Comparison of ENCODE assay signal across 18 cellular contexts in the genomic region with DNA sequence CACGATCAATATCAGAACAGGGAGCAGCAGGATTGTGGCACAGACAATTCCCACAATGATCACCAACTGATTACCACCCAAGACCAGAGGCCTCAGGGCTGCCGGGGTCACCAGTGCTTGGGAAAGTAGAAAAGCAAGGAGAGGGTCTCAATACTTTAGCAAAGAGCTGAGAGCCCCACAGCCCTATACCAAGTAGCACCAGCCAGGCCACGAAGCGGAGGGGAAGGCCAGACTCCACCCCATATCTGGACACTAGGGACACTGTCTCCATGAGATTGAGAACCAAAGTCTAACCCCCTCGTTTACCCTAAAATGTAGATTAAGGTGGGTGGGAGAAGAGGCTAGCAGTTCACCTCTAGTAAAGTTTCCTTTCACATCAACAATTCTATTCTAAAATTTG. TPM values are rescaled to one million over a fixed set of nuclear protein-coding genes. Genes with fewer than 3 reads are reported as not detected.
DNase-seq lines count a peak whose midpoint lies in the region; ATAC-seq and TF ChIP-seq lines count a peak whose summit lies in the region.
"Had no signal": no experiment of that assay in that cellular context is flagged by ENCODE, and none has a peak within 500 bp of the region (broad histone marks: within the 10 kb centered on the region; RNA-seq: fewer than 3 reads in every experiment).

No MANE protein-coding gene starts in this region.

- H3K4me3 ChIP-seq in CD4-positive, CD25-positive, alpha-beta regulatory T cell (ENCODE audit: low read depth, low read length) = no peak overlapping the region
- H3K4me3 ChIP-seq in suprapubic skin = no peak overlapping the region
- H3K4me3 ChIP-seq: BLaER1 had no signal

- TF ChIP-seq EP300 in suprapubic skin (IDR thresholded peaks at IDR 0.05) = no peak

- H3K36me3 ChIP-seq in CD4-positive, CD25-positive, alpha-beta regulatory T cell (ENCODE audit: control insufficient read depth, insufficient read depth, low read length) = peaks cover 60% of the 10 kb centered on the region
- no peaks in the 10 kb centered on the region for H3K36me3 ChIP-seq in suprapubic skin
- H3K36me3 ChIP-seq: BLaER1 had no signal

- H3K27ac ChIP-seq in CD4-positive, CD25-positive, alpha-beta regulatory T cell (ENCODE audit: insufficient read depth, low read length, poor library complexity, severe bottlenecking) = no peak overlapping the region
- H3K27ac ChIP-seq in suprapubic skin = no peak overlapping the region
- H3K27ac ChIP-seq: BLaER1 had no signal

- no peak for TF ChIP-seq POLR2A in suprapubic skin (IDR thresholded peaks at IDR 0.05)

- H3K4me3 Mint-ChIP-seq in activated CD8-positive, alpha-beta memory T cell treated with anti-CD3 and anti-CD28 coated beads, Interleukin-2, amount 10 ng/mL, durations not matched to agents 7 days and 5 days = no peak overlapping the region
- H3K4me3 Mint-ChIP-seq in CD4-positive, CD25-positive, alpha-beta regulatory T cell = no peak overlapping the region
- no peak overlapping the region for H3K4me3 Mint-ChIP-seq in activated CD8-positive, alpha-beta T cell treated with anti-CD3 and anti-CD28 coated beads, Interleukin-2, amount 10 ng/mL, durations not matched to agents 7 days and 5 days
- H3K4me3 Mint-ChIP-seq: CD8-positive, alpha-beta T cell; HFFc6 had no signal

- no peak for TF ChIP-seq CTCF in suprapubic skin (IDR thresholded peaks at IDR 0.05)

- POLR2A ChIA-PET in activated CD8-positive, alpha-beta T cell treated with anti-CD3 and anti-CD28 coated beads, Interleukin-2, amount 10 ng/mL, durations not matched to agents 7 days and 5 days (lab: Charles Lee) = interaction anchor here (1.3 kb wide), 1 partner anchor 24 kb away, joined by 5 read pairs; the partner anchor contains the start of gene JAML

- no peaks in the 10 kb centered on the region for H3K9me3 ChIP-seq in CD4-positive, CD25-positive, alpha-beta regulatory T cell (ENCODE audit: control insufficient read depth in 2 of 2, low read length in 2 of 2)
- no peaks in the 10 kb centered on the region for H3K9me3 ChIP-seq in suprapubic skin
- H3K9me3 ChIP-seq: BLaER1, Caco-2 had no signal

- H3K9me3 Mint-ChIP-seq in activated CD8-positive, alpha-beta memory T cell treated with anti-CD3 and anti-CD28 coated beads, Interleukin-2, amount 10 ng/mL, durations not matched to agents 7 days and 5 days (ENCODE audit: low read depth) = no peaks in the 10 kb centered on the region
- H3K9me3 Mint-ChIP-seq in CD4-positive, CD25-positive, alpha-beta regulatory T cell = no peaks in the 10 kb centered on the region
- no peaks in the 10 kb centered on the region for H3K9me3 Mint-ChIP-seq in activated CD8-positive, alpha-beta T cell treated with anti-CD3 and anti-CD28 coated beads, Interleukin-2, amount 10 ng/mL, durations not matched to agents 7 days and 5 days (ENCODE audit: insufficient read depth)
- H3K9me3 Mint-ChIP-seq: CD8-positive, alpha-beta T cell; HFFc6 had no signal

- H3K4me1 Mint-ChIP-seq in activated CD8-positive, alpha-beta memory T cell treated with anti-CD3 and anti-CD28 coated beads, Interleukin-2, amount 10 ng/mL, durations not matched to agents 7 days and 5 days = peaks cover 18% of the 10 kb centered on the region
- H3K4me1 Mint-ChIP-seq in CD4-positive, CD25-positive, alpha-beta regulatory T cell = peaks cover 4 to 16% (median 10%) of the 10 kb centered on the region in 4 donors
- H3K4me1 Mint-ChIP-seq in activated CD8-positive, alpha-beta T cell treated with anti-CD3 and anti-CD28 coated beads, Interleukin-2, amount 10 ng/mL, durations not matched to agents 7 days and 5 days (ENCODE audit: low read depth) = peaks cover 22% of the 10 kb centered on the region

- no peak for ATAC-seq in activated CD8-positive, alpha-beta memory T cell treated with anti-CD3 and anti-CD28 coated beads, Interleukin-2, amount 10 ng/mL, durations not matched to agents 7 days and 5 days
- ATAC-seq in CD4-positive, CD25-positive, alpha-beta regulatory T cell (ENCODE audit: low read depth in 2 of 2) = no peak
- peak; percentile 2 for ATAC-seq in activated CD8-positive, alpha-beta T cell treated with anti-CD3 and anti-CD28 coated beads, Interleukin-2, amount 10 ng/mL, durations not matched to agents 7 days and 5 days

- DNase-seq in activated CD8-positive, alpha-beta memory T cell treated with anti-CD3 and anti-CD28 coated beads for 24 hours = peak; percentile 75
- DNase-seq in activated CD8-positive, alpha-beta memory T cell treated with anti-CD3 and anti-CD28 coated beads, Interleukin-2, amount 10 ng/mL, durations not matched to agents 7 days and 5 days = no peak
- DNase-seq in CD4-positive, CD25-positive, alpha-beta regulatory T cell = no peak
- DNase-seq in activated CD8-positive, alpha-beta T cell treated with anti-CD3 and anti-CD28 coated beads, Interleukin-2, amount 10 ng/mL, durations not matched to agents 7 days and 5 days = no peak
- DNase-seq in stimulated activated CD8-positive, alpha-beta memory T cell treated with anti-CD3 and anti-CD28 coated beads, Interleukin-4, amount 100 ng/mL, for 48 hours = peak; percentile 62
- no peak for DNase-seq in SHP77 (lab: John Stamatoyannopoulos, UW)
- DNase-seq in suprapubic skin (ENCODE audit: low spot score in 2 of 2) = no peak
- DNase-seq in cardiac septum (ENCODE audit: low spot score) = no peak
- DNase-seq: 8988T, AML-193, Caco-2, DND-41, GDM1, HCEC 1CT, HFFc6 had no signal

- H3K27ac Mint-ChIP-seq in activated CD8-positive, alpha-beta memory T cell treated with anti-CD3 and anti-CD28 coated beads, Interleukin-2, amount 10 ng/mL, durations not matched to agents 7 days and 5 days = no peak overlapping the region
- H3K27ac Mint-ChIP-seq in CD4-positive, CD25-positive, alpha-beta regulatory T cell = peak overlapping the region in 2 of 3 donors; percentile 47 to 64
- H3K27ac Mint-ChIP-seq in activated CD8-positive, alpha-beta T cell treated with anti-CD3 and anti-CD28 coated beads, Interleukin-2, amount 10 ng/mL, durations not matched to agents 7 days and 5 days = no peak overlapping the region
- H3K27ac Mint-ChIP-seq: CD8-positive, alpha-beta T cell; HFFc6 had no signal

- intact Hi-C loops in cardiac septum (cut with DNase I) = loop anchor here (10.0 kb wide), 1 partner anchor 284 kb away; no protein-coding TSS in a partner anchor

- CTCF ChIA-PET in activated CD8-positive, alpha-beta memory T cell treated with anti-CD3 and anti-CD28 coated beads, Interleukin-2, amount 10 ng/mL, durations not matched to agents 7 days and 5 days (lab: Charles Lee) = interaction anchor here (2.6 to 3.3 kb wide), 5 partner anchors 19 to 95 kb away, joined by 22 to 53 read pairs (median 33); partner anchors contain the start of gene JAML
- CTCF ChIA-PET in activated CD8-positive, alpha-beta T cell treated with anti-CD3 and anti-CD28 coated beads, Interleukin-2, amount 10 ng/mL, durations not matched to agents 7 days and 5 days (lab: Charles Lee) = interaction anchor here (0.7 to 2.9 kb wide), 3 partner anchors 42 to 95 kb away, joined by 4 to 74 read pairs (median 35); no protein-coding TSS in a partner anchor

- peaks cover 33% of the 10 kb centered on the region for H3K36me3 Mint-ChIP-seq in activated CD8-positive, alpha-beta memory T cell treated with anti-CD3 and anti-CD28 coated beads, Interleukin-2, amount 10 ng/mL, durations not matched to agents 7 days and 5 days
- H3K36me3 Mint-ChIP-seq in CD4-positive, CD25-positive, alpha-beta regulatory T cell = peaks cover 15% of the 10 kb centered on the region
- H3K36me3 Mint-ChIP-seq in activated CD8-positive, alpha-beta T cell treated with anti-CD3 and anti-CD28 coated beads, Interleukin-2, amount 10 ng/mL, durations not matched to agents 7 days and 5 days (ENCODE audit: low read depth) = peaks cover 43% of the 10 kb centered on the region

- WGBS in suprapubic skin = 85% methylated on average over 5 of the region's 5 CpGs

- H3K4me1 ChIP-seq in CD4-positive, CD25-positive, alpha-beta regulatory T cell (ENCODE audit: control insufficient read depth, insufficient read depth, low read length, poor library complexity, severe bottlenecking) = peaks cover 32% of the 10 kb centered on the region
- peaks cover 21% of the 10 kb centered on the region for H3K4me1 ChIP-seq in suprapubic skin
- H3K4me1 ChIP-seq: BLaER1 had no signal

- no peaks in the 10 kb centered on the region for H3K27me3 ChIP-seq in CD4-positive, CD25-positive, alpha-beta regulatory T cell (ENCODE audit: control insufficient read depth, insufficient read depth, low read length)
- no peaks in the 10 kb centered on the region for H3K27me3 ChIP-seq in suprapubic skin
- H3K27me3 ChIP-seq: BLaER1 had no signal

- H3K27me3 Mint-ChIP-seq in activated CD8-positive, alpha-beta memory T cell treated with anti-CD3 and anti-CD28 coated beads, Interleukin-2, amount 10 ng/mL, durations not matched to agents 7 days and 5 days = no peaks in the 10 kb centered on the region
- H3K27me3 Mint-ChIP-seq in CD4-positive, CD25-positive, alpha-beta regulatory T cell = no peaks in the 10 kb centered on the region
- no peaks in the 10 kb centered on the region for H3K27me3 Mint-ChIP-seq in activated CD8-positive, alpha-beta T cell treated with anti-CD3 and anti-CD28 coated beads, Interleukin-2, amount 10 ng/mL, durations not matched to agents 7 days and 5 days (ENCODE audit: low read depth)

RNA-seq across cellular contexts. Expression of gene SCN2B, which starts 24.1 kb away (rescaled TPM):
- not detected for total RNA-seq in activated CD8-positive, alpha-beta memory T cell treated with anti-CD3 and anti-CD28 coated beads, Interleukin-2, amount 10 ng/mL, durations not matched to agents 7 days and 5 days
- not detected for total RNA-seq in CD4-positive, CD25-positive, alpha-beta regulatory T cell
- not detected for polyA plus RNA-seq in CD4-positive, CD25-positive, alpha-beta regulatory T cell
- total RNA-seq in activated CD8-positive, alpha-beta T cell treated with anti-CD3 and anti-CD28 coated beads, Interleukin-2, amount 10 ng/mL, durations not matched to agents 7 days and 5 days = not detected
- total RNA-seq in suprapubic skin = under 1 TPM in 2 of 4 donors, not detected in 2; 0.08 to 0.21 TPM
- 20.0 TPM for total RNA-seq in cardiac septum
- total RNA-seq: Caco-2; CD8-positive, alpha-beta T cell; HFFc6; HT1080 had no signal

RNA-seq across cellular contexts. Expression of gene JAML, which starts 24.3 kb away (rescaled TPM):
- total RNA-seq in activated CD8-positive, alpha-beta memory T cell treated with anti-CD3 and anti-CD28 coated beads, Interleukin-2, amount 10 ng/mL, durations not matched to agents 7 days and 5 days = 100 to 1,000 TPM; 139 to 142 TPM
- total RNA-seq in CD4-positive, CD25-positive, alpha-beta regulatory T cell = 71.5 TPM
- polyA plus RNA-seq in CD4-positive, CD25-positive, alpha-beta regulatory T cell = 100 to 1,000 TPM; 169 to 200 (median 174) TPM
- 100 to 1,000 TPM; 140 to 144 TPM for total RNA-seq in activated CD8-positive, alpha-beta T cell treated with anti-CD3 and anti-CD28 coated beads, Interleukin-2, amount 10 ng/mL, durations not matched to agents 7 days and 5 days
- total RNA-seq in suprapubic skin (1 to 10 TPM in 3 of 4 donors, not detected in 1; 1.1 to 4.9 (median 2.1) TPM), cardiac septum (5.4 TPM)
- total RNA-seq: HFFc6, HT1080 had no signal

RNA-seq across cellular contexts. Expression of gene SCN4B, which starts 47.9 kb away (rescaled TPM):
- total RNA-seq in activated CD8-positive, alpha-beta memory T cell treated with anti-CD3 and anti-CD28 coated beads, Interleukin-2, amount 10 ng/mL, durations not matched to agents 7 days and 5 days = under 1 TPM in 1 of 2 experiments, not detected in 1; 0.54 TPM
- not detected for total RNA-seq in CD4-positive, CD25-positive, alpha-beta regulatory T cell
- polyA plus RNA-seq in CD4-positive, CD25-positive, alpha-beta regulatory T cell = not detected
- total RNA-seq in activated CD8-positive, alpha-beta T cell treated with anti-CD3 and anti-CD28 coated beads, Interleukin-2, amount 10 ng/mL, durations not matched to agents 7 days and 5 days = under 1 TPM; 0.05 TPM
- 1 to 10 TPM; 1.5 to 1.8 (median 1.5) TPM for total RNA-seq in suprapubic skin
- total RNA-seq in cardiac septum = 17.0 TPM
- total RNA-seq: CD8-positive, alpha-beta T cell; HT1080 had no signal

RNA-seq across cellular contexts. Expression of gene MPZL3, which starts 51.7 kb away (rescaled TPM):
- total RNA-seq in activated CD8-positive, alpha-beta memory T cell treated with anti-CD3 and anti-CD28 coated beads, Interleukin-2, amount 10 ng/mL, durations not matched to agents 7 days and 5 days = 10 to 100 TPM; 20.4 to 28.4 TPM
- 16.1 TPM for total RNA-seq in CD4-positive, CD25-positive, alpha-beta regulatory T cell
- polyA plus RNA-seq in CD4-positive, CD25-positive, alpha-beta regulatory T cell = 10 to 100 TPM in 1 of 4 donors, 1 to 10 TPM in 3; 4.5 to 12.2 (median 6.3) TPM
- 10 to 100 TPM; 19.6 to 20.0 TPM for total RNA-seq in activated CD8-positive, alpha-beta T cell treated with anti-CD3 and anti-CD28 coated beads, Interleukin-2, amount 10 ng/mL, durations not matched to agents 7 days and 5 days
- 10 to 100 TPM; 23.9 to 87.2 (median 56.1) TPM for total RNA-seq in suprapubic skin
- 3.8 TPM for total RNA-seq in cardiac septum

Comparison
In these comparisons a context has a peak if more than half of its experiments do, and no peak if none do; other contexts are left out.
1. DNase-seq: peak in activated CD8-positive, alpha-beta memory T cell treated with anti-CD3 and anti-CD28 coated beads for 24 hours (single experiment) and stimulated activated CD8-positive, alpha-beta memory T cell treated with anti-CD3 and anti-CD28 coated beads, Interleukin-4, amount 100 ng/mL, for 48 hours (single experiment); none in activated CD8-positive, alpha-beta memory T cell treated with anti-CD3 and anti-CD28 coated beads, Interleukin-2, amount 10 ng/mL, durations not matched to agents 7 days and 5 days (single experiment), CD4-positive, CD25-positive, alpha-beta regulatory T cell (0 of 3), activated CD8-positive, alpha-beta T cell treated with anti-CD3 and anti-CD28 coated beads, Interleukin-2, amount 10 ng/mL, durations not matched to agents 7 days and 5 days (single experiment), SHP77 (0 of 2), suprapubic skin (0 of 2) and cardiac septum (single experiment).
2. H3K27ac Mint-ChIP-seq: peak in CD4-positive, CD25-positive, alpha-beta regulatory T cell (2 of 3); none in activated CD8-positive, alpha-beta memory T cell treated with anti-CD3 and anti-CD28 coated beads, Interleukin-2, amount 10 ng/mL, durations not matched to agents 7 days and 5 days (single experiment) and activated CD8-positive, alpha-beta T cell treated with anti-CD3 and anti-CD28 coated beads, Interleukin-2, amount 10 ng/mL, durations not matched to agents 7 days and 5 days (single experiment).
3. RNA of gene SCN2B, which starts 24.1 kb away (total RNA-seq): 20.0 TPM in cardiac septum (single experiment); 0.08 to 0.21 TPM in suprapubic skin, not detected in activated CD8-positive, alpha-beta T cell treated with anti-CD3 and anti-CD28 coated beads, Interleukin-2, amount 10 ng/mL, durations not matched to agents 7 days and 5 days, not detected in activated CD8-positive, alpha-beta memory T cell treated with anti-CD3 and anti-CD28 coated beads, Interleukin-2, amount 10 ng/mL, durations not matched to agents 7 days and 5 days and not detected in CD4-positive, CD25-positive, alpha-beta regulatory T cell (single experiment); every median in the first group is over 10 times any median in the second.
4. RNA of gene JAML, which starts 24.3 kb away (total RNA-seq): 140 to 144 TPM in activated CD8-positive, alpha-beta T cell treated with anti-CD3 and anti-CD28 coated beads, Interleukin-2, amount 10 ng/mL, durations not matched to agents 7 days and 5 days, 139 to 142 TPM in activated CD8-positive, alpha-beta memory T cell treated with anti-CD3 and anti-CD28 coated beads, Interleukin-2, amount 10 ng/mL, durations not matched to agents 7 days and 5 days and 71.5 TPM in CD4-positive, CD25-positive, alpha-beta regulatory T cell (single experiment); 5.4 TPM in cardiac septum (single experiment) and 1.1 to 4.9 TPM in suprapubic skin; every median in the first group is over 10 times any median in the second.